Comparison of ENCODE assay signal across 8 cellular contexts in genomic region chr9:132877447-132877817, GRCh38. TPM values are rescaled to one million over a fixed set of nuclear protein-coding genes. Genes with fewer than 3 reads are reported as not detected.
DNase-seq lines count a peak whose midpoint lies in the region; ATAC-seq, FAIRE-seq and TF ChIP-seq lines count a peak whose summit lies in the region.

No MANE protein-coding gene starts in this region.

- TF ChIP-seq POLR2A in lower leg skin (IDR thresholded peaks at IDR 0.05) (no peak), thyroid gland (IDR thresholded peaks at IDR 0.05) (no peak)

- H3K4me2 ChIP-seq in astrocyte (ENCODE audit: low read length): peak overlapping the region; percentile 92

- no peaks in the 10 kb centered on the region for H3K27me3 Mint-ChIP-seq in activated T-cell treated with anti-CD3 and anti-CD28 coated beads, Interleukin-2, amount 50 U/mL, for 24 hours
- H3K27me3 Mint-ChIP-seq in astrocyte (ENCODE audit: low read depth, unreplicated experiment): peaks cover 21% of the 10 kb centered on the region

- peak overlapping the region; percentile 80 for H3K4me3 ChIP-seq in astrocyte (ENCODE audit: insufficient read depth, low read depth, low read length)
- peak overlapping the region; percentile 94 for H3K4me3 ChIP-seq in lower leg skin (ENCODE audit: low read depth, poor library complexity, severe bottlenecking)
- H3K4me3 ChIP-seq in thyroid gland (replicated peaks in 1 of 3): peak overlapping the region; percentile 94 to 100 (median 98)

- WGBS in lower leg skin, 2 donors: 37 to 52% methylated on average over 10 to 12 of the region's 14 CpGs
- WGBS in thyroid gland, 2 donors: 12 to 33% methylated on average over 5 to 12 of the region's 14 CpGs

- H3K9me3 Mint-ChIP-seq in activated T-cell treated with anti-CD3 and anti-CD28 coated beads, Interleukin-2, amount 50 U/mL, for 24 hours: no peaks in the 10 kb centered on the region
- peaks cover 2% of the 10 kb centered on the region for H3K9me3 Mint-ChIP-seq in astrocyte (ENCODE audit: unreplicated experiment)

- no peak for TF ChIP-seq CTCF in astrocyte (IDR thresholded peaks at IDR 0.05; ENCODE audit: insufficient read depth, low read depth, low read length)
- no peak for TF ChIP-seq CTCF in lower leg skin (IDR thresholded peaks at IDR 0.05)
- TF ChIP-seq CTCF in thyroid gland (IDR thresholded peaks at IDR 0.05): no peak

- intact Hi-C loops in lower leg skin (cut with DNase I; ENCODE audit: low total_unique reads) (no loop called here), thyroid gland (cut with DNase I) (loop anchor here (5.0 kb wide), 1 partner anchor 205 kb away; the partner anchor contains the start of gene GTF3C4)

- no peaks in the 10 kb centered on the region for H3K36me3 ChIP-seq in astrocyte (ENCODE audit: insufficient read depth, low read length)
- no peaks in the 10 kb centered on the region for H3K36me3 ChIP-seq in thyroid gland

- no peaks in the 10 kb centered on the region for H3K9me3 ChIP-seq in astrocyte (ENCODE audit: insufficient read depth, low read depth, low read length)
- H3K9me3 ChIP-seq in thyroid gland: no peaks in the 10 kb centered on the region

- no peak for FAIRE-seq in astrocyte (lab: Jason Lieb, UNC)

- peak overlapping the region; percentile 95 for H3K9ac ChIP-seq in astrocyte (ENCODE audit: low read length)

- no peaks in the 10 kb centered on the region for H3K79me2 ChIP-seq in astrocyte (ENCODE audit: insufficient read depth, low read length)

- H3K27me3 ChIP-seq in astrocyte (ENCODE audit: insufficient read depth, low read length): no peaks in the 10 kb centered on the region
- no peaks in the 10 kb centered on the region for H3K27me3 ChIP-seq in thyroid gland

- H3K4me1 ChIP-seq in astrocyte (ENCODE audit: insufficient read depth, low read length): no peaks in the 10 kb centered on the region
- H3K4me1 ChIP-seq in thyroid gland: peaks cover 7 to 26% of the 10 kb centered on the region in 2 donors

- H3K36me3 Mint-ChIP-seq in activated T-cell treated with anti-CD3 and anti-CD28 coated beads, Interleukin-2, amount 50 U/mL, for 24 hours (ENCODE audit: low read depth): no peaks in the 10 kb centered on the region
- H3K36me3 Mint-ChIP-seq in astrocyte (ENCODE audit: low read depth, unreplicated experiment): no peaks in the 10 kb centered on the region

- peaks cover 20% of the 10 kb centered on the region for H3K4me1 Mint-ChIP-seq in activated T-cell treated with anti-CD3 and anti-CD28 coated beads, Interleukin-2, amount 50 U/mL, for 24 hours (ENCODE audit: low read depth)
- H3K4me1 Mint-ChIP-seq in astrocyte (ENCODE audit: low read depth, unreplicated experiment): no peaks in the 10 kb centered on the region

- H2AFZ ChIP-seq in astrocyte (ENCODE audit: low read depth, low read length): peak overlapping the region; percentile 100

- no peak for DNase-seq in activated T-cell treated with anti-CD3 and anti-CD28 coated beads, Interleukin-2, amount 50 U/mL, for 24 hours
- no peak for DNase-seq in activated T-cell treated with anti-CD3 and anti-CD28 coated beads for 4 hours
- no peak for DNase-seq in astrocyte (ENCODE audit: low read depth)
- no peak for DNase-seq in lower leg skin (ENCODE audit: low spot score in 2 of 2)
- DNase-seq in thyroid gland: peak in 1 of 2 donors; percentile 17
- DNase-seq in stimulated activated CD8-positive, alpha-beta memory T cell treated with anti-CD3 and anti-CD28 coated beads, Interleukin-4, amount 100 ng/mL, for 48 hours: no peak
- no peak for DNase-seq in activated CD4-positive, CD25-positive, alpha-beta regulatory T cell (lab: John Stamatoyannopoulos, UW)

- no peak for ATAC-seq in HG02840 (IDR thresholded peaks at IDR 0.05; ENCODE audit: low FRiP score, unreplicated experiment)

- H3K4me3 Mint-ChIP-seq in activated T-cell treated with anti-CD3 and anti-CD28 coated beads, Interleukin-2, amount 50 U/mL, for 24 hours: peak overlapping the region; percentile 80
- peak overlapping the region; percentile 79 for H3K4me3 Mint-ChIP-seq in astrocyte (ENCODE audit: unreplicated experiment)

- H3K27ac ChIP-seq in astrocyte (ENCODE audit: low read depth, low read length) (no peak overlapping the region), thyroid gland (peak overlapping the region; percentile 89 to 99 (median 94))

- no peak overlapping the region for H3K27ac Mint-ChIP-seq in activated T-cell treated with anti-CD3 and anti-CD28 coated beads, Interleukin-2, amount 50 U/mL, for 24 hours
- H3K27ac Mint-ChIP-seq in astrocyte (ENCODE audit: unreplicated experiment): no peak overlapping the region

- H4K20me1 ChIP-seq in astrocyte (ENCODE audit: insufficient read depth, low read length): no peaks in the 10 kb centered on the region

RNA-seq across cellular contexts. Expression of gene AK8, which starts 0.7 kb away (rescaled TPM):
- total RNA-seq in astrocyte (0.27 and 0.84 TPM in 2 replicates), lower leg skin (1 to 10 TPM; 1.4 to 5.5 (median 2.0) TPM), thyroid gland (1 to 10 TPM; 5.4 to 9.9 (median 8.0) TPM)

RNA-seq across cellular contexts. Expression of gene SPACA9, which starts 1.3 kb away (rescaled TPM):
- total RNA-seq in astrocyte: 3.9 and 5.0 TPM in 2 replicates
- 10 to 100 TPM in 2 of 4 donors, 1 to 10 TPM in 2; 9.0 to 14.7 (median 11.7) TPM for total RNA-seq in lower leg skin
- 10 to 100 TPM; 14.6 to 22.3 (median 19.0) TPM for total RNA-seq in thyroid gland
